In the genomic region with DNA sequence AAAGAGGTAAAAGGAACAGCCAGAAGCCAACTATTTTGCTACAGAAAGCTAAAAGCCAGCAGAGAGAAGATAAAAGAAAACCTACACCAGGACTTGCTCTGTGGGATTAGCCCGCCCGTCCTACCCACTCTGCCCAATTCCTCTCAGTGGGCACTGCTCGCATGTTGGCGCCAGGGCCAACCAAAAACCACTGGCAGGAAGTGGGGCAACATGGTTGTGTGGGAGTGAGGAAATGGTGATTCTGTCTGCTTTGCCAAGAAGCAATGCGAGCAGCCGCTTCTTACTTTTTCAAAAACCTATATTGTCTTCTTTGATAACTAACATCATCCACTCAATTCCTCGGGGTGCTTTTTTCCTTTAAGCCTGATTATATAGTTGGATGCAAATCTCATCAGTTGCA, we compare ENCODE assay signal across 9 cellular contexts. TPM values are rescaled to one million over a fixed set of nuclear protein-coding genes. Genes with fewer than 3 reads are reported as not detected.
DNase-seq lines count a peak whose midpoint lies in the region; ATAC-seq, FAIRE-seq and TF ChIP-seq lines count a peak whose summit lies in the region.
"Had no signal": no experiment of that assay in that cellular context is flagged by ENCODE, and none has a peak within 500 bp of the region (broad histone marks: within the 10 kb centered on the region; RNA-seq: fewer than 3 reads in every experiment).

No MANE protein-coding gene starts in this region.

- peak overlapping the region; percentile 83 for H3K27ac ChIP-seq in VCaP

- DNase-seq in Kasumi-1 (lab: John Stamatoyannopoulos, UW) = peak; percentile 72 to 77
- DNase-seq in stimulated activated CD8-positive, alpha-beta memory T cell treated with anti-CD3 and anti-CD28 coated beads, Interleukin-4, amount 100 ng/mL, for 24 hours (ENCODE audit: low read depth) = peak; percentile 44
- no peak for DNase-seq in NCI-H2196 (lab: John Stamatoyannopoulos, UW; ENCODE audit: unreplicated experiment)
- DNase-seq in cardiac septum (ENCODE audit: low spot score) = no peak
- no peak for DNase-seq in urothelium cell line (ENCODE audit: low spot score)
- DNase-seq: NCI-H82 had no signal

- TF ChIP-seq CTCF in VCaP (conservative IDR thresholded peaks at IDR 0.05) = no peak

- peak overlapping the region; percentile 51 for H3K4me3 Mint-ChIP-seq in dendritic cell treated with granulocyte-macrophage colony-stimulating factor and Interleukin-4, amounts not matched to agents 40 ng/mL and 50 ng/mL, for 4 days

- no peaks in the 10 kb centered on the region for H3K9me3 Mint-ChIP-seq in dendritic cell treated with granulocyte-macrophage colony-stimulating factor and Interleukin-4, amounts not matched to agents 40 ng/mL and 50 ng/mL, for 4 days

- intact Hi-C loops in dendritic cell treated with granulocyte-macrophage colony-stimulating factor and Interleukin-4, amounts not matched to agents 40 ng/mL and 50 ng/mL, for 4 days (cut with micrococcal nuclease) = no loop called here
- intact Hi-C loops in cardiac septum (cut with DNase I) = no loop called here

- peaks cover 68% of the 10 kb centered on the region for H3K4me1 Mint-ChIP-seq in dendritic cell treated with granulocyte-macrophage colony-stimulating factor and Interleukin-4, amounts not matched to agents 40 ng/mL and 50 ng/mL, for 4 days (ENCODE audit: low read depth)

- ATAC-seq in GM21423 (IDR thresholded peaks at IDR 0.05; ENCODE audit: unreplicated experiment) = no peak

- FAIRE-seq in urothelium cell line (lab: Jason Lieb, UNC) = no peak

- H3K27ac Mint-ChIP-seq in dendritic cell treated with granulocyte-macrophage colony-stimulating factor and Interleukin-4, amounts not matched to agents 40 ng/mL and 50 ng/mL, for 4 days = peak overlapping the region; percentile 88

- no peaks in the 10 kb centered on the region for H3K27me3 Mint-ChIP-seq in dendritic cell treated with granulocyte-macrophage colony-stimulating factor and Interleukin-4, amounts not matched to agents 40 ng/mL and 50 ng/mL, for 4 days

- peaks cover 47% of the 10 kb centered on the region for H3K36me3 Mint-ChIP-seq in dendritic cell treated with granulocyte-macrophage colony-stimulating factor and Interleukin-4, amounts not matched to agents 40 ng/mL and 50 ng/mL, for 4 days (ENCODE audit: low read depth)

RNA-seq across cellular contexts. Expression of gene APOA1, which starts 14.2 kb away (rescaled TPM):
- 47.2 TPM for total RNA-seq in cardiac septum

RNA-seq across cellular contexts. Expression of gene APOC3, which starts 21.9 kb away (rescaled TPM):
- total RNA-seq in cardiac septum = not detected

RNA-seq across cellular contexts. Expression of gene APOA4, which starts 28.5 kb away (rescaled TPM):
- total RNA-seq in cardiac septum = not detected

RNA-seq across cellular contexts. Expression of gene APOA5, which starts 60.0 kb away (rescaled TPM):
- total RNA-seq in cardiac septum = not detected

Comparison
In these comparisons a context has a peak if more than half of its experiments do, and no peak if none do; other contexts are left out.
1. DNase-seq: peak in Kasumi-1 (2 of 2) and stimulated activated CD8-positive, alpha-beta memory T cell treated with anti-CD3 and anti-CD28 coated beads, Interleukin-4, amount 100 ng/mL, for 24 hours (single experiment); none in NCI-H2196 (single experiment), cardiac septum (single experiment) and urothelium cell line (single experiment).